Comparison of ENCODE assay signal across 8 cellular contexts in the genomic region with DNA sequence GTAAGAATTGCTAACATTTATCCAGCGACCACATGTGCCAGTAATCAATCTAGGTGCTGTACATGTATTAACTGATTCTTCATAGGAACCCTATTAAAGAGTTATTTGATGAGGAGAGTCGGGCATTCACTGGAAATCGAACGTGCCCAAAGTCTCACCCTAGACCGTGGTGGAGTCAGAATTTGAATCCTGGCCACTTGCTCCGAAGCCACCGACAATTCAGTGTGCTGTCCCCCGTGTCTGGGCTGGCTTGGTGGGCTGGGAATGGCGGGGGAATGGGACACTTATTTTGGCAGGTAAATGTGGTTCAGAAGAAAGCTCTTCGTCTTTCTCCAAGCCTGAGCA. TPM values are rescaled to one million over a fixed set of nuclear protein-coding genes. Genes with fewer than 3 reads are reported as not detected.
DNase-seq lines count a peak whose midpoint lies in the region; ATAC-seq and TF ChIP-seq lines count a peak whose summit lies in the region.

No MANE protein-coding gene starts in this region.

- H3K27ac Mint-ChIP-seq in central memory CD8-positive, alpha-beta T cell (ENCODE audit: low read depth) = peak overlapping the region; percentile 1
- peak overlapping the region in 4 of 6 donors; percentile 44 to 80 (median 69) for H3K27ac Mint-ChIP-seq in naive B cell

- H3K4me3 ChIP-seq in A673 (ENCODE audit: low read depth, low read length, poor library complexity, severe bottlenecking) = peak overlapping the region; percentile 91
- peak overlapping the region; percentile 82 for H3K4me3 ChIP-seq in HUES64 (ENCODE audit: low read length)

- ATAC-seq in central memory CD8-positive, alpha-beta T cell (replicated peaks; ENCODE audit: extremely low read depth, poor library complexity, severe bottlenecking) = no peak
- ATAC-seq in naive B cell (ENCODE audit: low read depth in 2 of 2) (no peak), HG03378 (IDR thresholded peaks at IDR 0.05; ENCODE audit: unreplicated experiment) (no peak)

- H3K9ac ChIP-seq in HUES64 (ENCODE audit: low read depth, low read length) = peak overlapping the region; percentile 74

- CTCF ChIA-PET in A673 (lab: Charles Lee) = interaction anchor here (1.2 to 1.3 kb wide), 2 partner anchors 104 to 144 kb away, joined by 3 to 13 read pairs; no protein-coding TSS in a partner anchor

- peak overlapping the region; percentile 64 for H3K27ac ChIP-seq in A673 (ENCODE audit: low read depth, low read length, poor library complexity, severe bottlenecking)
- peak overlapping the region; percentile 78; the same call in 1 of the 2 replicates for H3K27ac ChIP-seq in HUES64 (ENCODE audit: low read depth, low read length)

- intact Hi-C loops in A673 (cut with micrococcal nuclease; ENCODE audit: unreplicated experiment) = loop anchor here (5.0 kb wide), 3 partner anchors 72 to 218 kb away; no protein-coding TSS in a partner anchor

- H3K27me3 Mint-ChIP-seq in central memory CD8-positive, alpha-beta T cell = no peaks in the 10 kb centered on the region
- no peaks in the 10 kb centered on the region for H3K27me3 Mint-ChIP-seq in naive B cell

- POLR2A ChIA-PET in A673 (lab: Charles Lee; ENCODE audit: low non-redundant PET) = interaction anchor here (0.6 to 1.0 kb wide), 2 partner anchors 13 to 166 kb away, joined by 3 read pairs; no protein-coding TSS in a partner anchor

- no peaks in the 10 kb centered on the region for H3K27me3 ChIP-seq in A673 (replicated peaks; ENCODE audit: insufficient read depth, low read depth, low read length, poor library complexity)
- peaks cover 15% of the 10 kb centered on the region for H3K27me3 ChIP-seq in HUES64 (ENCODE audit: insufficient read depth, low read length)

- H3K4me1 ChIP-seq in A673 (ENCODE audit: insufficient read depth, low read length, poor library complexity, severe bottlenecking) = peaks cover 19% of the 10 kb centered on the region
- H3K4me1 ChIP-seq in HUES64 (ENCODE audit: insufficient read depth, low read length) = peaks cover 32% of the 10 kb centered on the region

- peaks cover 3% of the 10 kb centered on the region for H3K36me3 Mint-ChIP-seq in central memory CD8-positive, alpha-beta T cell (ENCODE audit: insufficient read depth)
- H3K36me3 Mint-ChIP-seq in naive B cell = no peaks in the 10 kb centered on the region

- peak overlapping the region; percentile 97 for H3K4me3 Mint-ChIP-seq in central memory CD8-positive, alpha-beta T cell
- H3K4me3 Mint-ChIP-seq in naive B cell = peak overlapping the region; percentile 72 to 92 (median 78)

- BruUV-seq in A673 (replicated peaks; lab: Mats Ljungman, UMichigan) = no TSS peak

- H3K9me3 ChIP-seq in A673 (ENCODE audit: low read depth, low read length, poor library complexity, severe bottlenecking) = no peaks in the 10 kb centered on the region
- H3K9me3 ChIP-seq in HUES64 (ENCODE audit: insufficient read depth, low read depth, low read length) = no peaks in the 10 kb centered on the region

- DNase-seq in A673 (ENCODE audit: low spot score) (no peak), naive B cell (no peak), NCI-H510A treated with DMSO at 0.1 percent for 48 hours (lab: John Stamatoyannopoulos, UW) (no peak), globus pallidus (ENCODE audit: low spot score) (no peak)
- DNase-seq in central memory CD8-positive, alpha-beta T cell (ENCODE audit: low spot score in 2 of 2) = no peak
- no peak for DNase-seq in stimulated activated CD4-positive, alpha-beta T cell treated with anti-CD3 and anti-CD28 coated beads, Interleukin-4, amount 100 ng/mL, for 1 hour

- H3K4me1 Mint-ChIP-seq in central memory CD8-positive, alpha-beta T cell = peaks cover 17% of the 10 kb centered on the region
- peaks cover 8 to 26% (median 22%) of the 10 kb centered on the region in 3 donors for H3K4me1 Mint-ChIP-seq in naive B cell

- H3K9me3 Mint-ChIP-seq in central memory CD8-positive, alpha-beta T cell = no peaks in the 10 kb centered on the region
- H3K9me3 Mint-ChIP-seq in naive B cell = no peaks in the 10 kb centered on the region

- TF ChIP-seq CTCF in A673 (conservative IDR thresholded peaks at IDR 0.05; ENCODE audit: low read depth, low read length) = no peak

- H3K36me3 ChIP-seq in A673 (ENCODE audit: insufficient read depth, low read length, poor library complexity, severe bottlenecking) (no peaks in the 10 kb centered on the region), HUES64 (ENCODE audit: insufficient read depth, low read length) (no peaks in the 10 kb centered on the region)

- 43% methylated on average over 10 of the region's 10 CpGs for WGBS in HUES64

RNA-seq across cellular contexts. Expression of gene KSR1, which starts 0.7 kb away (rescaled TPM):
- 41.7 and 47.8 TPM in 2 replicates for total RNA-seq in A673 (2021)
- 15.2 TPM for polyA plus RNA-seq in HUES64 (2013, experiment 1 of 2)
- 12.9 TPM for polyA plus RNA-seq in HUES64 (2013, experiment 2 of 2)
- polyA plus RNA-seq in naive B cell (ENCODE audit: low read depth in 6 of 6) = 1 to 10 TPM in 5 of 6 donors, under 1 TPM in 1; 0.38 to 4.4 (median 2.3) TPM
